ENCODE assay signal across 31 cellular contexts in the genomic region with DNA sequence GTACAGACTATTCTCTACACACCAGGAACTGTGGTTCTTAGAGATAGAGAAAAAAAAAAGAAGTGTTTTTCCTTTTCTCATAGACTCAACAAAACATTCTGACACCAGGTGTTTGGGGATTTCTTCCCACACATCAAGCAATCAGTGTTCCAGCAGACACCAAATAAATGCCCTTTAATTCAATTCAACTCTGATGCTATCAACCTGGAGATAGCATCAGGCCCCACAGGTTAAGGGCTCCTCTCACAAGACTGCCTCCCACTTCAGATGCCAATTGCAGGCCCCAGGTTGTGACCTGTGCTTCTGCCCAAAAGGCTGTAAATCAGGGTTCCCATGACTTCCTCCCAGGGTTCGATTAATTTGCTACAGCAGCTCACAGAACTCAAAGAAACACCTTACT.
"Had no signal": no experiment of that assay in that cellular context is flagged by ENCODE, and none has a peak within 500 bp of the region (broad histone marks: within the 10 kb centered on the region; RNA-seq: fewer than 3 reads in every experiment).

No MANE protein-coding gene starts in this region.

- FAIRE-seq: frontal cortex had no signal

- H3K36me3 Mint-ChIP-seq: activated naive CD8-positive, alpha-beta T cell treated with anti-CD3 and anti-CD28 coated beads for 36 hours; mesothelial cell of epicardium; naive B cell; stimulated activated memory B cell treated with anti-CD40 and anti-IgM and Interleukin-4, amounts not matched to agents 10 μg/mL and 1 μg/mL and 100 μg/mL, for 72 hours; type B pancreatic cell had no signal

- H3K4me1 Mint-ChIP-seq: activated B cell treated with CpG ODN at 0.5 μM for 24 hours; activated naive CD8-positive, alpha-beta T cell treated with anti-CD3 and anti-CD28 coated beads for 36 hours; naive B cell; stimulated activated memory B cell treated with anti-CD40 and anti-IgM and Interleukin-4, amounts not matched to agents 10 μg/mL and 1 μg/mL and 100 μg/mL, for 72 hours; stimulated activated naive CD8-positive, alpha-beta T cell treated with anti-CD3 and anti-CD28 coated beads, Interleukin-15, amount 100 ng/mL, for 72 hours had no signal

- H3K9me3 ChIP-seq: adrenal gland, body of pancreas, colonic mucosa, right atrium auricular region, uterus had no signal

- H3K9me3 Mint-ChIP-seq: activated B cell treated with CpG ODN at 0.5 μM for 24 hours; activated naive CD8-positive, alpha-beta T cell treated with anti-CD3 and anti-CD28 coated beads for 36 hours; naive B cell; neural crest cell; stimulated activated memory B cell treated with anti-CD40 and anti-IgM and Interleukin-4, amounts not matched to agents 10 μg/mL and 1 μg/mL and 100 μg/mL, for 72 hours; stimulated activated naive CD8-positive, alpha-beta T cell treated with anti-CD3 and anti-CD28 coated beads, Interleukin-15, amount 100 ng/mL, for 72 hours; type B pancreatic cell had no signal

- DNase-seq: activated B cell treated with CpG ODN at 0.5 μM for 24 hours; activated CD4-positive, alpha-beta T cell treated with anti-CD3 and anti-CD28 coated beads, Interleukin-2, amount 50 U/mL, for 4 hours; activated effector memory CD4-positive, alpha-beta T cell treated with Interleukin-2 at 50 U/mL for 16 hours; activated naive CD4-positive, alpha-beta T cell treated with Interleukin-2 at 50 U/mL for 16 hours; activated naive CD8-positive, alpha-beta T cell treated with anti-CD3 and anti-CD28 coated beads for 36 hours; activated T-cell treated with anti-CD3 and anti-CD28 coated beads for 4 hours; adrenal gland; aorta; body of pancreas; cerebellar nuclear complex; colonic mucosa; effector CD8-positive, alpha-beta T cell; islet precursor cell; left cardiac atrium; left ventricle myocardium superior; naive B cell; occipital lobe; stimulated activated CD4-positive, alpha-beta T cell treated with anti-CD3 and anti-CD28 coated beads, Interleukin-1b, Interleukin-23, amount 100 ng/mL, for 48 hours; stimulated activated CD4-positive, alpha-beta T cell treated with anti-CD3 and anti-CD28 coated beads, Interleukin-4, amount 100 ng/mL, for 4 hours; stimulated activated CD8-positive, alpha-beta memory T cell treated with anti-CD3 and anti-CD28 coated beads, Interleukin-4, amount 100 ng/mL, for 48 hours; stimulated activated naive CD8-positive, alpha-beta T cell treated with anti-CD3 and anti-CD28 coated beads, Interleukin-15, amount 100 ng/mL, for 72 hours; substantia nigra; uterus had no signal

- H3K27me3 Mint-ChIP-seq: activated B cell treated with CpG ODN at 0.5 μM for 24 hours; activated naive CD8-positive, alpha-beta T cell treated with anti-CD3 and anti-CD28 coated beads for 36 hours; naive B cell; stimulated activated naive CD8-positive, alpha-beta T cell treated with anti-CD3 and anti-CD28 coated beads, Interleukin-15, amount 100 ng/mL, for 72 hours; type B pancreatic cell had no signal

- H3K4me2 ChIP-seq: smooth muscle cell had no signal

- H3K4me1 ChIP-seq: adrenal gland, colonic mucosa, right atrium auricular region, uterus had no signal

- H3K27ac Mint-ChIP-seq: activated B cell treated with CpG ODN at 0.5 μM for 24 hours; activated naive CD8-positive, alpha-beta T cell treated with anti-CD3 and anti-CD28 coated beads for 36 hours; mesothelial cell of epicardium; naive B cell; stimulated activated memory B cell treated with anti-CD40 and anti-IgM and Interleukin-4, amounts not matched to agents 10 μg/mL and 1 μg/mL and 100 μg/mL, for 72 hours; type B pancreatic cell had no signal

- H3K4me3 Mint-ChIP-seq: activated B cell treated with CpG ODN at 0.5 μM for 24 hours; activated naive CD8-positive, alpha-beta T cell treated with anti-CD3 and anti-CD28 coated beads for 36 hours; mesothelial cell of epicardium; neural crest cell; stimulated activated memory B cell treated with anti-CD40 and anti-IgM and Interleukin-4, amounts not matched to agents 10 μg/mL and 1 μg/mL and 100 μg/mL, for 72 hours; stimulated activated naive CD8-positive, alpha-beta T cell treated with anti-CD3 and anti-CD28 coated beads, Interleukin-15, amount 100 ng/mL, for 72 hours; type B pancreatic cell had no signal

- H3K27me3 ChIP-seq: adrenal gland, body of pancreas, cardiac muscle cell, colonic mucosa, right atrium auricular region, uterus had no signal

- H3K4me3 ChIP-seq: adrenal gland, body of pancreas, cardiac muscle cell, colonic mucosa, right atrium auricular region, smooth muscle cell, uterus had no signal

- ATAC-seq: body of pancreas; left ventricle myocardium superior; stimulated activated memory B cell treated with anti-CD40 and anti-IgM and Interleukin-4, amounts not matched to agents 10 μg/mL and 1 μg/mL and 100 μg/mL, for 72 hours; stimulated activated naive CD8-positive, alpha-beta T cell treated with anti-CD3 and anti-CD28 coated beads, Interleukin-15, amount 100 ng/mL, for 72 hours had no signal

- H3K36me3 ChIP-seq: adrenal gland, cardiac muscle cell, colonic mucosa, right atrium auricular region, uterus had no signal

- H3K27ac ChIP-seq: adrenal gland, body of pancreas, cardiac muscle cell, colonic mucosa, right atrium auricular region, uterus had no signal
